8 cellular contexts compared by ENCODE assay signal in genomic region chr12:109518820-109519665, GRCh38. TPM values are rescaled to one million over a fixed set of nuclear protein-coding genes. Genes with fewer than 3 reads are reported as not detected.
DNase-seq lines count a peak whose midpoint lies in the region; ATAC-seq and TF ChIP-seq lines count a peak whose summit lies in the region.

No MANE protein-coding gene starts in this region.

- no peaks in the 10 kb centered on the region for H3K9me3 Mint-ChIP-seq in chondrocyte (ENCODE audit: low read depth)

- no peak overlapping the region for H3K4me3 ChIP-seq in left lung

- no peak overlapping the region for H3K4me3 Mint-ChIP-seq in chondrocyte (ENCODE audit: unreplicated experiment)

- DNase-seq in activated gamma-delta T cell treated with Interleukin-2 at 50 U/mL for 16 hours (peak; percentile 53), activated gamma-delta T cell (lab: John Stamatoyannopoulos, UW) (no peak), NCI-H2171 (lab: John Stamatoyannopoulos, UW) (peak; percentile 64), chondrocyte (ENCODE audit: low spot score) (no peak), left lung (no peak)
- peak; percentile 24 for DNase-seq in activated CD4-positive, alpha-beta T cell treated with anti-CD3 and anti-CD28 coated beads for 1 hour
- DNase-seq in stimulated activated CD4-positive, alpha-beta T cell treated with anti-CD3 and anti-CD28 coated beads, Interleukin-4, amount 100 ng/mL, for 24 hours = peak; percentile 59

- no peak overlapping the region for H3K27ac ChIP-seq in left lung

- TF ChIP-seq CTCF in chondrocyte (IDR thresholded peaks at IDR 0.05) (peak; percentile 92), left lung (IDR thresholded peaks at IDR 0.05) (peak; percentile 74 to 77)

- H3K4me1 Mint-ChIP-seq in chondrocyte (ENCODE audit: low read depth) = peaks cover 15% of the 10 kb centered on the region

- no peaks in the 10 kb centered on the region for H3K4me1 ChIP-seq in left lung

- H3K36me3 ChIP-seq in left lung = peaks cover 0 to 96% of the 10 kb centered on the region in 2 donors

- intact Hi-C loops in left lung (cut with DNase I) = loop anchor here in 1 of 2 donors (10.0 kb wide), 1 partner anchor 256 kb away; no protein-coding TSS in a partner anchor

- H3K27me3 ChIP-seq in left lung = no peaks in the 10 kb centered on the region

- no peaks in the 10 kb centered on the region for H3K27me3 Mint-ChIP-seq in chondrocyte (ENCODE audit: low read depth)

- H3K27ac Mint-ChIP-seq in chondrocyte (ENCODE audit: unreplicated experiment) = peak overlapping the region; percentile 84

- peaks cover 30% of the 10 kb centered on the region for H3K36me3 Mint-ChIP-seq in chondrocyte (ENCODE audit: low read depth)

- H3K9me3 ChIP-seq in left lung = no peaks in the 10 kb centered on the region

- peak; percentile 81 for ATAC-seq in left lung
- ATAC-seq in HG03354 (IDR thresholded peaks at IDR 0.05; ENCODE audit: poor library complexity, severe bottlenecking, unreplicated experiment) = no peak

RNA-seq across cellular contexts. Expression of gene UBE3B, which starts 41.6 kb away (rescaled TPM):
- 32.9 to 39.5 TPM (median 33.8 TPM) in 3 replicates for total RNA-seq in chondrocyte
- 10 to 100 TPM; 41.4 to 42.5 TPM for total RNA-seq in left lung

RNA-seq across cellular contexts. Expression of gene KCTD10, which starts 41.9 kb away (rescaled TPM):
- 57.2 to 80.4 TPM (median 73.4 TPM) in 3 replicates for total RNA-seq in chondrocyte
- total RNA-seq in left lung = 10 to 100 TPM; 58.3 to 68.2 TPM

RNA-seq across cellular contexts. Expression of gene MMAB, which starts 54.3 kb away (rescaled TPM):
- total RNA-seq in chondrocyte (22.6 to 29.1 TPM (median 23.3 TPM) in 3 replicates), left lung (10 to 100 TPM; 43.9 to 76.1 TPM)

RNA-seq across cellular contexts. Expression of gene MVK, which starts 54.6 kb away (rescaled TPM):
- total RNA-seq in chondrocyte = 11.7 to 14.1 TPM (median 13.7 TPM) in 3 replicates
- 10 to 100 TPM; 23.3 to 46.1 TPM for total RNA-seq in left lung

Comparison
In these comparisons a context has a peak if more than half of its experiments do, and no peak if none do; other contexts are left out.
1. DNase-seq: peak in activated gamma-delta T cell treated with Interleukin-2 at 50 U/mL for 16 hours (single experiment), NCI-H2171 (single experiment), activated CD4-positive, alpha-beta T cell treated with anti-CD3 and anti-CD28 coated beads for 1 hour (single experiment) and stimulated activated CD4-positive, alpha-beta T cell treated with anti-CD3 and anti-CD28 coated beads, Interleukin-4, amount 100 ng/mL, for 24 hours (single experiment); none in activated gamma-delta T cell (single experiment), chondrocyte (single experiment) and left lung (0 of 2).